Comparison of ENCODE assay signal across 18 cellular contexts in the genomic region with DNA sequence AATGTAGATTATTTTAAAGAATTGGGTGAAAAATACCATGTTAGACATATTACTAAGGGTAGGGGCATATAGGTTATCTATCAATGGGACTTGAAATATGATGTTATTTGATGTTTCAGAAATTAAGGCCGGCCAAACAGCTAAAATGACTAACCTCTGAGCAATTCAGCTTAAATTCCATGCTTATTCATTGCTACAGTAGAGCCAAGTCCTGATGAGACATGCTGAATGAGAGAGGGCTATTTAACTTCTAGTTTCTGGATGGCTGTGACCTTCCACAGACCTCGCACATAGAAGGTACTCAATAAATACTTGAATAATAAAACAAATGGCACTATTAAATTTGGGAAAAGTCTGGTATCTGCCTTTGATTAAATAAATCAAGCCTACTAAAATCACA.
DNase-seq lines count a peak whose midpoint lies in the region; ATAC-seq, FAIRE-seq and TF ChIP-seq lines count a peak whose summit lies in the region.
"Had no signal": no experiment of that assay in that cellular context is flagged by ENCODE, and none has a peak within 500 bp of the region (broad histone marks: within the 10 kb centered on the region; RNA-seq: fewer than 3 reads in every experiment).

No MANE protein-coding gene starts in this region.

- no peaks in the 10 kb centered on the region for H3K79me2 ChIP-seq in keratinocyte (ENCODE audit: control insufficient read depth, insufficient read depth, low read length)

- intact Hi-C loops in head of caudate nucleus (cut with DNase I): no loop called here

- peak overlapping the region; percentile 9 for H3K4me2 ChIP-seq in keratinocyte (ENCODE audit: control insufficient read depth, extremely low read depth, insufficient read depth, low read depth, low read length)

- no peak overlapping the region for H3K9ac ChIP-seq in keratinocyte (ENCODE audit: control insufficient read depth, extremely low read depth, insufficient read depth, low read length)

- FAIRE-seq in keratinocyte (lab: Jason Lieb, UNC): peak; percentile 86

- dilution Hi-C loops in keratinocyte (cut with MboI; ENCODE audit: extremely low pct_ligation_motif_present, low sequenced_read_pairs): no loop called here

- no peaks in the 10 kb centered on the region for H3K9me3 ChIP-seq in keratinocyte (ENCODE audit: control insufficient read depth, low read depth, low read length)
- H3K9me3 ChIP-seq: BE2C, lower lobe of right lung, vagina had no signal

- DNase-seq in Daoy (ENCODE audit: low read depth): peak; percentile 23
- DNase-seq in M059J (ENCODE audit: low read depth): peak; percentile 53
- peak; percentile 45 for DNase-seq in brain microvascular endothelial cell
- DNase-seq in keratinocyte (ENCODE audit: low read depth, low spot score): peak; percentile 28
- no peak for DNase-seq in head of caudate nucleus
- DNase-seq in activated T-cell treated with anti-CD3 and anti-CD28 coated beads, Interleukin-2, amount 50 U/mL, for 48 hours: no peak
- DNase-seq: activated B cell treated with CpG ODN at 0.5 μM for 24 hours; activated CD8-positive, alpha-beta memory T cell treated with anti-CD3 and anti-CD28 coated beads, Interleukin-2, amount 10 ng/mL, durations not matched to agents 7 days and 5 days; activated naive CD4-positive, alpha-beta T cell; BE2C; DMS153; foreskin melanocyte; GOT3; lower lobe of right lung; naive B cell had no signal

- in situ Hi-C loops in brain microvascular endothelial cell (cut with HindIII; ENCODE audit: low pct_ligation_motif_present, low sequenced_read_pairs): no loop called here

- H3K4me3 ChIP-seq in brain microvascular endothelial cell (ENCODE audit: low read depth, low read length) (no peak overlapping the region), keratinocyte (ENCODE audit: control insufficient read depth in 2 of 3, extremely low read depth in 1 of 3, insufficient read depth in 2 of 3, low read depth in 1 of 3, low read length in 3 of 3) (no peak overlapping the region)
- H3K4me3 ChIP-seq: lower lobe of right lung, vagina had no signal

- no peaks in the 10 kb centered on the region for H4K20me1 ChIP-seq in keratinocyte (ENCODE audit: control insufficient read depth, extremely low read depth, insufficient read depth, low read length)

- no peaks in the 10 kb centered on the region for H3K36me3 ChIP-seq in brain microvascular endothelial cell (replicated peaks)
- H3K36me3 ChIP-seq in keratinocyte (ENCODE audit: control insufficient read depth in 2 of 2, extremely low read depth in 1 of 2, insufficient read depth in 2 of 2, low read length in 2 of 2): no peaks in the 10 kb centered on the region
- H3K36me3 ChIP-seq: BE2C, lower lobe of right lung, vagina had no signal

- H3K9me1 ChIP-seq in keratinocyte (ENCODE audit: control insufficient read depth, extremely low read depth, insufficient read depth, low read length): no peaks in the 10 kb centered on the region

- H3K4me1 ChIP-seq in keratinocyte (ENCODE audit: control insufficient read depth, extremely low read depth, insufficient read depth, low read length): peaks cover 23% of the 10 kb centered on the region
- H3K4me1 ChIP-seq: BE2C, lower lobe of right lung, vagina had no signal

- ATAC-seq in GM19351 (IDR thresholded peaks at IDR 0.05; ENCODE audit: unreplicated experiment): no peak
- no peak for ATAC-seq in HG03097 (IDR thresholded peaks at IDR 0.05; ENCODE audit: low FRiP score, unreplicated experiment)
- ATAC-seq: activated CD8-positive, alpha-beta memory T cell treated with anti-CD3 and anti-CD28 coated beads, Interleukin-2, amount 10 ng/mL, durations not matched to agents 7 days and 5 days; lower lobe of right lung had no signal

- H3K27ac ChIP-seq in brain microvascular endothelial cell (no peak overlapping the region), keratinocyte (ENCODE audit: control insufficient read depth, insufficient read depth, low read length) (no peak overlapping the region)
- H3K27ac ChIP-seq: lower lobe of right lung, vagina had no signal

- TF ChIP-seq CTCF in brain microvascular endothelial cell (IDR thresholded peaks at IDR 0.05; ENCODE audit: low read depth, low read length, missing control alignments) (no peak), keratinocyte (optimal IDR thresholded peaks at IDR 0.05 in 1 of 3, IDR thresholded peaks at IDR 0.05 in 1 of 3, conservative IDR thresholded peaks at IDR 0.05 in 1 of 3; ENCODE audit: extremely low read depth in 1 of 3, insufficient read depth in 2 of 3, low read length in 3 of 3) (no peak)

- no peaks in the 10 kb centered on the region for H3K27me3 ChIP-seq in brain microvascular endothelial cell (replicated peaks)
- no peaks in the 10 kb centered on the region for H3K27me3 ChIP-seq in keratinocyte (ENCODE audit: control insufficient read depth, extremely low read depth, insufficient read depth, low read length)
- H3K27me3 ChIP-seq: BE2C, vagina had no signal

- H2AFZ ChIP-seq in keratinocyte (ENCODE audit: control insufficient read depth, low read length): no peak overlapping the region

Comparison
In these comparisons a context has a peak if more than half of its experiments do, and no peak if none do; other contexts are left out.
1. DNase-seq: peak in Daoy (single experiment), M059J (single experiment), brain microvascular endothelial cell (single experiment) and keratinocyte (single experiment); none in head of caudate nucleus (0 of 42) and activated T-cell treated with anti-CD3 and anti-CD28 coated beads, Interleukin-2, amount 50 U/mL, for 48 hours (0 of 2).